Comparison of ENCODE assay signal across 13 cellular contexts in genomic region chr7:115410427-115410805, GRCh38.
DNase-seq lines count a peak whose midpoint lies in the region; ATAC-seq lines count a peak whose summit lies in the region.
"Had no signal": no experiment of that assay in that cellular context is flagged by ENCODE, and none has a peak within 500 bp of the region (broad histone marks: within the 10 kb centered on the region; RNA-seq: fewer than 3 reads in every experiment).

No MANE protein-coding gene starts in this region.

- H3K4me1 Mint-ChIP-seq in memory B cell = peaks cover 8% of the 10 kb centered on the region

- ATAC-seq in GM18498 (IDR thresholded peaks at IDR 0.05; ENCODE audit: unreplicated experiment) = peak; percentile 4
- ATAC-seq in HG02973 (IDR thresholded peaks at IDR 0.05; ENCODE audit: unreplicated experiment) = peak; percentile 14
- no peak for ATAC-seq in memory B cell (ENCODE audit: low read depth)

- no peaks in the 10 kb centered on the region for H3K36me3 Mint-ChIP-seq in memory B cell

- peaks cover 5% of the 10 kb centered on the region for H3K9me3 Mint-ChIP-seq in memory B cell
- H3K9me3 Mint-ChIP-seq: activated T-helper 1 cell treated with anti-CD3 and anti-CD28 coated beads, Interleukin-12 subunit alpha, Interleukin-12 subunit beta, Interleukin-2, Interleukin-4 antibody, amounts not matched to agents 30 ng/mL and 10 ng/mL and 1 ng/mL, durations not matched to agents 14 hours and 24 hours and 36 hours had no signal

- no peak overlapping the region for H3K4me3 Mint-ChIP-seq in memory B cell
- H3K4me3 Mint-ChIP-seq: activated T-helper 1 cell treated with anti-CD3 and anti-CD28 coated beads, Interleukin-12 subunit alpha, Interleukin-12 subunit beta, Interleukin-2, Interleukin-4 antibody, amounts not matched to agents 30 ng/mL and 10 ng/mL and 1 ng/mL, durations not matched to agents 14 hours and 24 hours and 36 hours had no signal

- DNase-seq in NOMO-1 treated with dmso at 0.1 percent for 144 hours (lab: John Stamatoyannopoulos, UW; ENCODE audit: unreplicated experiment) (peak; percentile 48), memory B cell (ENCODE audit: low spot score in 2 of 2) (no peak), NCI-H1436 treated with DMSO at 0.1 percent for 48 hours (lab: John Stamatoyannopoulos, UW) (no peak), NCI-H345 (lab: John Stamatoyannopoulos, UW) (no peak)
- DNase-seq in stimulated activated CD4-positive, alpha-beta T cell treated with anti-CD3 and anti-CD28 coated beads, Interleukin-2, amount 100 ng/mL, for 48 hours = no peak
- DNase-seq in activated effector memory CD4-positive, alpha-beta T cell treated with Interleukin-2 at 50 U/mL for 16 hours = no peak
- DNase-seq: activated CD4-positive, alpha-beta T cell treated with anti-CD3 and anti-CD28 coated beads for 48 hours; anterior cingulate cortex; DMS153; T-helper 1 cell had no signal

- H3K27ac Mint-ChIP-seq in memory B cell = peak overlapping the region; percentile 70
- H3K27ac Mint-ChIP-seq: activated T-helper 1 cell treated with anti-CD3 and anti-CD28 coated beads, Interleukin-12 subunit alpha, Interleukin-12 subunit beta, Interleukin-2, Interleukin-4 antibody, amounts not matched to agents 30 ng/mL and 10 ng/mL and 1 ng/mL, durations not matched to agents 14 hours and 24 hours and 36 hours had no signal

- no peaks in the 10 kb centered on the region for H3K27me3 Mint-ChIP-seq in memory B cell
